8 cellular contexts compared by ENCODE assay signal in the genomic region with DNA sequence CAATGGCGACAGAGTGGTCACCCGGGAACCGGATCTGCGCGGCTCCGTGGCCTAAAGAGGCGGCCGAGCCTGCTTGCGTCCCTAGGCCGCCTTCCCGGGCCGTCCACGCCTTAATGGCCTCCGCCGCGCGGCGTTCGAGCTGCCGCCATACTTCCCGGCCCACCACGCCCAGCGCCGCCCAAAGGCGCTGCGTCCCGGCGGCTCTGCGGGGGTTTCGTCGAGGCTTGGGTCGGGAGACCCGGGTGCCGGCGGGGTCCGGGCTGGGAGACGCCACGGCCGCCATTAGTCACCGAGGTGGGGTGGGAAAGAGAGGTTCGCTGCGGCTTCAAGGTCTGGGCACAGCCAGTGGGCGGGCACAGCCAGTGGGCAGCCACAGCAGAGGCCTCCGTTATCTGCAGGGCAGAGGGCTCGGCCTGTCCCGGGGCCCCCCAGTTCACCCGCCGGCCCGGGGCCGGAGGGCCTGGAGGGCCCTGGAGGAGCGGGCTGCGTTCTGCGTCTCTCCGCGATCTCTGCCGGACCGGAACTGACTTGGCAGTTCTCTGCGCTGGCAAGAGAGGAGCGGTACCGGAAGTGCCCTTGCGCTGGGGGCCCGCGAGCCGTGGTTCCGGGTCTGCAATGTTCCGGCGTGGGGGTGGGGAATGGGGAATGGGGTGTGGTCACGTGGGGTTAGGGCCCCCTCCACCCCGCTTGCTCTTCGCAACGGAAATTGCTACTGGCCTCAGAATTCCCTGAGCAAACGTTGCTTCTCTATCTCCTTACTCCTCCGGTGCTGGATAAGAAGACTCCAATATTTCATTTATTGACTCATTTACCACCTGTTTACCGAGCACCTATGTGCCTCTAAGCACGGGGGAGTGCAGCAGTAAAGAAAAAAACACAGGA.
DNase-seq lines count a peak whose midpoint lies in the region; ATAC-seq and TF ChIP-seq lines count a peak whose summit lies in the region.

No MANE protein-coding gene starts in this region.

- DNase-seq in DMS 273 treated with DMSO at 0.1 percent for 48 hours (lab: John Stamatoyannopoulos, UW) (peak; percentile 57), PC-9 (peak; percentile 67 to 92), esophagus muscularis mucosa (ENCODE audit: extremely low spot score) (peak; percentile 96)
- peak; percentile 88 for DNase-seq in Jurkat, Clone E6-1 (ENCODE audit: low read depth, low spot score)
- DNase-seq in activated T-cell treated with anti-CD3 and anti-CD28 coated beads, Interleukin-2, amount 50 U/mL, for 4 hours = peak; percentile 89
- DNase-seq in stimulated activated CD8-positive, alpha-beta memory T cell treated with anti-CD3 and anti-CD28 coated beads, Interleukin-7, amount 100 ng/mL, for 1 hour (ENCODE audit: low read depth in 2 of 2) = peak; percentile 74 to 82

- under 1% methylated on average over 26 of the region's 75 CpGs for WGBS in esophagus muscularis mucosa

- peaks cover 42% of the 10 kb centered on the region for H4K20me1 ChIP-seq in PC-9 (ENCODE audit: insufficient read depth)

- TF ChIP-seq CTCF in PC-9 (conservative IDR thresholded peaks at IDR 0.05) (no peak), esophagus muscularis mucosa (IDR thresholded peaks at IDR 0.05) (no peak)

- BruUV-seq in PC-9 (replicated peaks; lab: Mats Ljungman, UMichigan) = TSS peak; percentile 50

- H3K9me3 ChIP-seq in PC-9 (ENCODE audit: insufficient read depth, low read depth) (no peaks in the 10 kb centered on the region), esophagus muscularis mucosa (no peaks in the 10 kb centered on the region), muscle layer of duodenum (ENCODE audit: control insufficient read depth in 1 of 2, low read length in 2 of 2) (no peaks in the 10 kb centered on the region)

- no peaks in the 10 kb centered on the region for H3K9me3 Mint-ChIP-seq in activated T-cell treated with anti-CD3 and anti-CD28 coated beads, Interleukin-2, amount 50 U/mL, for 4 hours

- peaks cover 10% of the 10 kb centered on the region for H3K36me3 ChIP-seq in PC-9 (ENCODE audit: low read depth)
- H3K36me3 ChIP-seq in esophagus muscularis mucosa = peaks cover 0 to 3% (median 1%) of the 10 kb centered on the region in 4 donors
- no peaks in the 10 kb centered on the region for H3K36me3 ChIP-seq in muscle layer of duodenum (ENCODE audit: control insufficient read depth in 1 of 2, insufficient read depth in 2 of 2, low read length in 2 of 2)

- H3K27me3 ChIP-seq in PC-9 (ENCODE audit: insufficient read depth, low read depth) (no peaks in the 10 kb centered on the region), esophagus muscularis mucosa (no peaks in the 10 kb centered on the region), muscle layer of duodenum (ENCODE audit: low read depth, low read length) (no peaks in the 10 kb centered on the region)

- no peaks in the 10 kb centered on the region for H3K9me2 ChIP-seq in PC-9 (ENCODE audit: insufficient read depth)

- POLR2A ChIA-PET in PC-9 (lab: Charles Lee; ENCODE audit: unreplicated experiment) = interaction anchor here (1.2 kb wide), 1 partner anchor 35 kb away, joined by 3 read pairs; no protein-coding TSS in a partner anchor

- H3K4me1 Mint-ChIP-seq in activated T-cell treated with anti-CD3 and anti-CD28 coated beads, Interleukin-2, amount 50 U/mL, for 4 hours (ENCODE audit: low read depth) = peaks cover 39% of the 10 kb centered on the region

- peak overlapping the region; percentile 71 for H2AFZ ChIP-seq in PC-9

- CTCF ChIA-PET in PC-9 (lab: Charles Lee) = interaction anchor here (0.7 kb wide), 2 partner anchors 79 to 88 kb away, joined by 3 to 4 read pairs; no protein-coding TSS in a partner anchor

- peak overlapping the region; percentile 95 for H3K4me3 Mint-ChIP-seq in activated T-cell treated with anti-CD3 and anti-CD28 coated beads, Interleukin-2, amount 50 U/mL, for 4 hours

- no peak for TF ChIP-seq EP300 in esophagus muscularis mucosa (IDR thresholded peaks at IDR 0.05)

- intact Hi-C loops in PC-9 (cut with micrococcal nuclease; ENCODE audit: unreplicated experiment) (loop anchor here (2.0 to 5.0 kb wide), 3 partner anchors 42 to 958 kb away; a partner anchor contains a TSS), esophagus muscularis mucosa (cut with DNase I) (no loop called here)

- peaks cover 26% of the 10 kb centered on the region for H3K4me1 ChIP-seq in PC-9 (replicated peaks; ENCODE audit: insufficient read depth)
- H3K4me1 ChIP-seq in esophagus muscularis mucosa = peaks cover 27 to 44% (median 39%) of the 10 kb centered on the region in 4 donors
- H3K4me1 ChIP-seq in muscle layer of duodenum (ENCODE audit: control insufficient read depth in 1 of 2, insufficient read depth in 2 of 2, low read length in 2 of 2) = peaks cover 5 to 17% of the 10 kb centered on the region in 2 donors

- ATAC-seq in GM21576 (IDR thresholded peaks at IDR 0.05; ENCODE audit: unreplicated experiment) = peak; percentile 88
- ATAC-seq in activated T-cell treated with anti-CD3 and anti-CD28 coated beads, Interleukin-2, amount 50 U/mL, for 4 hours = peak; percentile 97

- H3K36me3 Mint-ChIP-seq in activated T-cell treated with anti-CD3 and anti-CD28 coated beads, Interleukin-2, amount 50 U/mL, for 4 hours (ENCODE audit: insufficient read depth) = peaks cover 30% of the 10 kb centered on the region

- peaks cover 8% of the 10 kb centered on the region for H3K27me3 Mint-ChIP-seq in activated T-cell treated with anti-CD3 and anti-CD28 coated beads, Interleukin-2, amount 50 U/mL, for 4 hours (ENCODE audit: low read depth)

- TF ChIP-seq POLR2A in esophagus muscularis mucosa (IDR thresholded peaks at IDR 0.05; ENCODE audit: low read depth) = peak; percentile 97

- peaks cover 30% of the 10 kb centered on the region; the same call in 1 of the 2 replicates for H3F3A ChIP-seq in PC-9 (ENCODE audit: insufficient read depth, low read depth)

- peak overlapping the region; percentile 88 for H3K4me2 ChIP-seq in PC-9

- H3K4me3 ChIP-seq in Jurkat, Clone E6-1 (ENCODE audit: low read length) = peak overlapping the region; percentile 72
- peak overlapping the region; percentile 95 for H3K4me3 ChIP-seq in PC-9
- peak overlapping the region; percentile 73 to 100 (median 98) for H3K4me3 ChIP-seq in esophagus muscularis mucosa
- H3K4me3 ChIP-seq in muscle layer of duodenum (ENCODE audit: low read depth in 1 of 2, low read length in 2 of 2) = peak overlapping the region; percentile 67 to 73

- peak overlapping the region; percentile 79 for H3K27ac ChIP-seq in PC-9
- H3K27ac ChIP-seq in esophagus muscularis mucosa (replicated peaks in 1 of 4) = peak overlapping the region; percentile 88 to 98 (median 98)
- H3K27ac ChIP-seq in muscle layer of duodenum (ENCODE audit: low read length) = peak overlapping the region; percentile 80

- peaks cover 51% of the 10 kb centered on the region for H3K79me2 ChIP-seq in PC-9 (ENCODE audit: low read depth)

Comparison
In these comparisons a context has a peak if more than half of its experiments do, and no peak if none do; other contexts are left out.
1. Peak in every context shown above with its lines: DNase-seq, ATAC-seq, H3K4me3 ChIP-seq and H3K27ac ChIP-seq.